Comparison of ENCODE assay signal across 8 cellular contexts in the genomic region with DNA sequence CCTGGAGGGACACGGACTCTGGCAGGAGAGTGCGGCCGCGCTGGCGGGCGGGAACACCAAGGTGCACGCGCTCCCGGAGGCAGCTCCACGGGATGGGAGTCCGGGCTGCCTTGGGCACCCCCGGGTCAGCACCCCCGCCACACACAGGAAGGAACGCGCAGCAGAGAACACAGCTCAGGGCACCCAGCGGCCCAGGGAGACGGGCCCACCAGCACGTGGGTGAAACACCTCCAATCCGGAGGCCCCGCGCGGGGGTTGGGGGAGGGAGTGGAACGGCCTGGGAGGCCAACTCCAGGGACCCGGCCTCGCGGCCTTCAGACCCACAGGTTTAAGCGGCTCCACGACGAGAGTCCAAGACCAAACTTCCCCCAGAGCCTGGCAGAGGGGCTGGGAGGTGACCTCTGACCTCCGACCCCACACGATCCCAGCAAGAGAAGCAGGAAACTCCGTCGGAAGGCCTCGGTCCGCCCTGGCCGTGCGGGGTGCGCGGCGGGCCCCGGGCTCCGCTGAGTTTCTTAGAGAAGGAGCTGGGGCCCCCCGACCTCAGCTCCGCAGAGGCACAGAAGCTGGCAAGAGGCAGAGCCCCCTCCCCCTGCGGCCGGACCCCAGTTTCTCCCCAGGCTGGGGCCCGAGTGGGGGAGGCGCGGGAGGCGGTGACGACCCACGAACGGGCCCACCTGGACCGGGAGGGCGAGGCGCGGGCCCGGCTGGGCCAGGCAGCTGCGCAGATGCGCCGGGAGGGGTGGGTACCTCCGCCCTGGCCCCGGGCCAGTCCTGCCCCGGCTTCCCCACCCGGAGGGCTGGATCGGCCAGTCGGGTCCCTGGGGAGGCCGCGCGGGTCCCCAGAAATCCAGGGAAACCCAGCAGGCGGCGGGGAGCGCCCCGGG. TPM values are rescaled to one million over a fixed set of nuclear protein-coding genes. Genes with fewer than 3 reads are reported as not detected.
DNase-seq lines count a peak whose midpoint lies in the region; ATAC-seq, FAIRE-seq and TF ChIP-seq lines count a peak whose summit lies in the region.

No MANE protein-coding gene starts in this region.

- intact Hi-C loops in lower lobe of right lung (cut with DNase I) = no loop called here

- H3K36me3 ChIP-seq in HUES48 (ENCODE audit: control insufficient read depth, insufficient read depth, low read length) (no peaks in the 10 kb centered on the region), lower lobe of right lung (peaks cover 3% of the 10 kb centered on the region)

- peak overlapping the region; percentile 97 for H3K4me2 ChIP-seq in A549

- no peak for TF ChIP-seq POLR2A in A549 (IDR thresholded peaks at IDR 0.05; ENCODE audit: low read length)

- no peak for FAIRE-seq in A549 (lab: Jason Lieb, UNC)

- ATAC-seq in A549 (peak; percentile 61 to 81), lower lobe of right lung (peak; percentile 81 to 84), HG02938 (IDR thresholded peaks at IDR 0.05; ENCODE audit: unreplicated experiment) (no peak), HG02678 (IDR thresholded peaks at IDR 0.05; ENCODE audit: unreplicated experiment) (no peak)

- H3K9ac ChIP-seq in HUES48 (ENCODE audit: low read depth, low read length) = no peak overlapping the region

- H3K4me3 ChIP-seq in A549 = peak overlapping the region; percentile 79
- peak overlapping the region; percentile 62 for H3K4me3 ChIP-seq in HUES48 (ENCODE audit: low read depth, low read length)
- H3K4me3 ChIP-seq in lower lobe of right lung = peak overlapping the region; percentile 90

- CTCF ChIA-PET in A549 (lab: Yijun Ruan, JAX) = interaction anchor here (0.6 to 1.7 kb wide), 7 partner anchors 9 to 127 kb away, joined by 3 to 14 read pairs (median 3); no protein-coding TSS in a partner anchor

- DNase-seq in A549 (ENCODE audit: low read depth in 1 of 2, low spot score in 1 of 2) = peak; percentile 81 to 90
- peak; percentile 56 for DNase-seq in activated CD4-positive, alpha-beta T cell treated with anti-CD3 and anti-CD28 coated beads, Interleukin-2, amount 50 U/mL, for 4 hours
- peak; percentile 76 for DNase-seq in ecto neural progenitor cell (ENCODE audit: low spot score)
- DNase-seq in lower lobe of right lung = peak; percentile 86
- DNase-seq in stimulated activated CD8-positive, alpha-beta memory T cell treated with anti-CD3 and anti-CD28 coated beads, Interleukin-4, amount 100 ng/mL, for 4 hours (ENCODE audit: low read depth in 2 of 2, low spot score in 1 of 2) = peak; percentile 40 to 45

- TF ChIP-seq EP300 in A549 (IDR thresholded peaks at IDR 0.05) = no peak

- H3K27me3 ChIP-seq in HUES48 (ENCODE audit: control insufficient read depth, insufficient read depth, low read length) = peaks cover 24% of the 10 kb centered on the region
- no peaks in the 10 kb centered on the region for H3K27me3 ChIP-seq in lower lobe of right lung (ENCODE audit: low read depth)

- whole genome bisulfite sequencing in A549 (ENCODE audit: missing lambda C conversion rate) = 2% methylated on average over 33 of the region's 74 CpGs

- H3K9me3 ChIP-seq in A549 (no peaks in the 10 kb centered on the region), HUES48 (ENCODE audit: control insufficient read depth, insufficient read depth, low read length) (no peaks in the 10 kb centered on the region), lower lobe of right lung (no peaks in the 10 kb centered on the region)

- H3K27ac ChIP-seq in A549 = peak overlapping the region; percentile 92 to 94
- H3K27ac ChIP-seq in HUES48 (ENCODE audit: low read depth, low read length) = no peak overlapping the region
- H3K27ac ChIP-seq in lower lobe of right lung = peak overlapping the region; percentile 92

- no peak for TF ChIP-seq CTCF in A549 (IDR thresholded peaks at IDR 0.05)
- no peak for TF ChIP-seq CTCF in lower lobe of right lung (IDR thresholded peaks at IDR 0.05)

- POLR2A ChIA-PET in A549 (lab: Yijun Ruan, JAX) = interaction anchor here (0.6 to 1.8 kb wide), 5 partner anchors 15 to 345 kb away, joined by 3 to 12 read pairs (median 6); no protein-coding TSS in a partner anchor

- peaks cover 54% of the 10 kb centered on the region for H3K4me1 ChIP-seq in A549
- H3K4me1 ChIP-seq in HUES48 (ENCODE audit: control insufficient read depth, insufficient read depth, low read length) = peaks cover 45% of the 10 kb centered on the region
- H3K4me1 ChIP-seq in lower lobe of right lung = peaks cover 67% of the 10 kb centered on the region

- no peak for TF ChIP-seq RAD21 in A549 (conservative IDR thresholded peaks at IDR 0.05 in 1 of 2, IDR thresholded peaks at IDR 0.05 in 1 of 2)

TF ChIP-seq in A549, 52 proteins besides CTCF, POLR2A, EP300 and RAD21 (continues in another document):
- no peak for TF ChIP-seq KDM1A (IDR thresholded peaks at IDR 0.05; ENCODE audit: low read depth)
- TF ChIP-seq ZFP36 (IDR thresholded peaks at IDR 0.05; ENCODE audit: borderline replicate concordance, partially characterized antibody) = no peak
- no peak for TF ChIP-seq NPAS2 (CRISPR knock-in tag; IDR thresholded peaks at IDR 0.05; ENCODE audit: borderline replicate concordance)
- no peak for TF ChIP-seq GATA3 (IDR thresholded peaks at IDR 0.05; ENCODE audit: borderline replicate concordance)
- TF ChIP-seq FOSB (CRISPR knock-in tag; IDR thresholded peaks at IDR 0.05) = no peak
- TF ChIP-seq, protein P1, sequence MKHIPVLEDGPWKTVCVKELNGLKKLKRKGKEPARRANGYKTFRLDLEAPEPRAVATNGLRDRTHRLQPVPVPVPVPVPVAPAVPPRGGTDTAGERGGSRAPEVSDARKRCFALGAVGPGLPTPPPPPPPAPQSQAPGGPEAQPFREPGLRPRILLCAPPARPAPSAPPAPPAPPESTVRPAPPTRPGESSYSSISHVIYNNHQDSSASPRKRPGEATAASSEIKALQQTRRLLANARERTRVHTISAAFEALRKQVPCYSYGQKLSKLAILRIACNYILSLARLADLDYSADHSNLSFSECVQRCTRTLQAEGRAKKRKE (CRISPR knock-in tag; IDR thresholded peaks at IDR 0.05; ENCODE audit: low read depth) = no peak
- TF ChIP-seq, protein P2, sequence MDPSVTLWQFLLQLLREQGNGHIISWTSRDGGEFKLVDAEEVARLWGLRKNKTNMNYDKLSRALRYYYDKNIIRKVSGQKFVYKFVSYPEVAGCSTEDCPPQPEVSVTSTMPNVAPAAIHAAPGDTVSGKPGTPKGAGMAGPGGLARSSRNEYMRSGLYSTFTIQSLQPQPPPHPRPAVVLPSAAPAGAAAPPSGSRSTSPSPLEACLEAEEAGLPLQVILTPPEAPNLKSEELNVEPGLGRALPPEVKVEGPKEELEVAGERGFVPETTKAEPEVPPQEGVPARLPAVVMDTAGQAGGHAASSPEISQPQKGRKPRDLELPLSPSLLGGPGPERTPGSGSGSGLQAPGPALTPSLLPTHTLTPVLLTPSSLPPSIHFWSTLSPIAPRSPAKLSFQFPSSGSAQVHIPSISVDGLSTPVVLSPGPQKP (IDR thresholded peaks at IDR 0.05; ENCODE audit: low read depth, low read length) = no peak
- no peak for TF ChIP-seq TFCP2L1 (CRISPR knock-in tag; IDR thresholded peaks at IDR 0.05)
- no peak for TF ChIP-seq CHD4 (IDR thresholded peaks at IDR 0.05; ENCODE audit: borderline replicate concordance)
- TF ChIP-seq KDM5A (IDR thresholded peaks at IDR 0.05) = no peak
- TF ChIP-seq, protein P3, sequence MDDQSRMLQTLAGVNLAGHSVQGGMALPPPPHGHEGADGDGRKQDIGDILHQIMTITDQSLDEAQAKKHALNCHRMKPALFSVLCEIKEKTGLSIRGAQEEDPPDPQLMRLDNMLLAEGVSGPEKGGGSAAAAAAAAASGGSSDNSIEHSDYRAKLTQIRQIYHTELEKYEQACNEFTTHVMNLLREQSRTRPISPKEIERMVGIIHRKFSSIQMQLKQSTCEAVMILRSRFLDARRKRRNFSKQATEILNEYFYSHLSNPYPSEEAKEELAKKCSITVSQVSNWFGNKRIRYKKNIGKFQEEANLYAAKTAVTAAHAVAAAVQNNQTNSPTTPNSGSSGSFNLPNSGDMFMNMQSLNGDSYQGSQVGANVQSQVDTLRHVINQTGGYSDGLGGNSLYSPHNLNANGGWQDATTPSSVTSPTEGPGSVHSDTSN (IDR thresholded peaks at IDR 0.05) = no peak
- TF ChIP-seq, protein P4, sequence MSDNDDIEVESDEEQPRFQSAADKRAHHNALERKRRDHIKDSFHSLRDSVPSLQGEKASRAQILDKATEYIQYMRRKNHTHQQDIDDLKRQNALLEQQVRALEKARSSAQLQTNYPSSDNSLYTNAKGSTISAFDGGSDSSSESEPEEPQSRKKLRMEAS (IDR thresholded peaks at IDR 0.05) = peak; percentile 88
- TF ChIP-seq TP53 (CRISPR knock-in tag; IDR thresholded peaks at IDR 0.05) = no peak
- no peak; the same call in 1 of the 2 replicates for TF ChIP-seq RNF2 (IDR thresholded peaks at IDR 0.05; ENCODE audit: borderline replicate concordance, low read depth)
- TF ChIP-seq FOSL2 (IDR thresholded peaks at IDR 0.05) = no peak
- TF ChIP-seq FOSL2 (CRISPR knock-in tag; IDR thresholded peaks at IDR 0.05) = no peak
- TF ChIP-seq, protein P5, sequence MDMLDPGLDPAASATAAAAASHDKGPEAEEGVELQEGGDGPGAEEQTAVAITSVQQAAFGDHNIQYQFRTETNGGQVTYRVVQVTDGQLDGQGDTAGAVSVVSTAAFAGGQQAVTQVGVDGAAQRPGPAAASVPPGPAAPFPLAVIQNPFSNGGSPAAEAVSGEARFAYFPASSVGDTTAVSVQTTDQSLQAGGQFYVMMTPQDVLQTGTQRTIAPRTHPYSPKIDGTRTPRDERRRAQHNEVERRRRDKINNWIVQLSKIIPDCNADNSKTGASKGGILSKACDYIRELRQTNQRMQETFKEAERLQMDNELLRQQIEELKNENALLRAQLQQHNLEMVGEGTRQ (IDR thresholded peaks at IDR 0.05) = peak; percentile 86
- TF ChIP-seq FOXS1 (CRISPR knock-in tag; IDR thresholded peaks at IDR 0.05) = no peak
- no peak for TF ChIP-seq CBX2 (IDR thresholded peaks at IDR 0.05; ENCODE audit: borderline replicate concordance, low read depth)

RNA-seq across cellular contexts. Expression of a gene that starts 0.9 kb away (rescaled TPM):
- polyA plus RNA-seq in A549 (2011; rRNA removed) = 12.7 and 16.1 TPM in 2 replicates
- 24.7 and 31.7 TPM in 2 replicates for polyA plus RNA-seq in A549 (2012; cell fraction: cytosol; rRNA removed)
- 60.5 and 64.5 TPM in 2 replicates for polyA plus RNA-seq in A549 (2012; cell fraction: nucleus; rRNA removed)
- 28.4 to 29.5 TPM (median 29.2 TPM) in 3 replicates for polyA plus RNA-seq in A549 (2017; fragmentation: RNase III; extraction: RNeasy Plus Mini Kit Qiagen cat#74134 plus additional on column Dnase treatment)
- polyA minus RNA-seq in A549 (2011; rRNA and poly(A)+ RNA removed) = 16.6 and 18.9 TPM in 2 replicates
- 27.0 TPM for total RNA-seq in lower lobe of right lung

RNA-seq across cellular contexts. Expression of a gene that starts 24.4 kb away (rescaled TPM):
- 13.0 and 15.3 TPM in 2 replicates for polyA plus RNA-seq in A549 (2011; rRNA removed)
- polyA plus RNA-seq in A549 (2012; cell fraction: cytosol; rRNA removed) = 19.7 and 31.3 TPM in 2 replicates
- 34.7 and 47.6 TPM in 2 replicates for polyA plus RNA-seq in A549 (2012; cell fraction: nucleus; rRNA removed)
- polyA plus RNA-seq in A549 (2017; fragmentation: RNase III; extraction: RNeasy Plus Mini Kit Qiagen cat#74134 plus additional on column Dnase treatment) = 31.4 to 35.2 TPM (median 34.0 TPM) in 3 replicates
- 16.1 and 19.3 TPM in 2 replicates for polyA minus RNA-seq in A549 (2011; rRNA and poly(A)+ RNA removed)
- 31.2 TPM for total RNA-seq in lower lobe of right lung

Comparison
In these comparisons a context has a peak if more than half of its experiments do, and no peak if none do; other contexts are left out.
1. ATAC-seq: peak in A549 (2 of 2) and lower lobe of right lung (2 of 2); none in HG02938 (single experiment) and HG02678 (single experiment).
2. Peak in every context shown above with its lines, with median percentiles within 50 percentile points of each other: DNase-seq and H3K4me3 ChIP-seq.